In the genomic region with DNA sequence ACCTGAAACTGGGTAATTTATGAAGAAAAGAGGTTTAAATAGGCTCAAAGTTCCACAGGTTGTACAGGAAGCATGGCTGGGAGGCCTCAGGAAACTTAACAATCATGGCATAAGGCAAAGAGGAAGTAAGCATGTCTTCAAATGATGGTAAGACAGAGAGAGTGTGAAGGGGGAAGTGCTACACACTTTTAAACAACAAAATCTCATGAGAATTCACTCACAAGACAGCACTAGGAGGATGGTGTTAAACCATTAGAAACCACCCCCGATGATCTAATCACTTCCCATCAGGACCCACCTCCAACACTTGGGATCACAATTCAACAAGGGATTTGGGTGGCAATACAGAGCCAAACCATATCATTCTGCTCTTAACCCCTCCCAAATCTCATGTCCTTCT, we compare ENCODE assay signal across 1 cellular context.
TF ChIP-seq lines count a peak whose summit lies in the region.

No MANE protein-coding gene starts in this region.

TF ChIP-seq in GM23338, 12 proteins besides CTCF, POLR2A, EP300 and RAD21 (continued from another document):
- TF ChIP-seq ZNF462 (CRISPR knock-in tag; IDR thresholded peaks at IDR 0.05) (no peak), ZNF114 (CRISPR knock-in tag; IDR thresholded peaks at IDR 0.05) (no peak), EZH2phosphoT487 (IDR thresholded peaks at IDR 0.05; ENCODE audit: unreplicated experiment) (no peak), ZNF331 (CRISPR knock-in tag; IDR thresholded peaks at IDR 0.05; ENCODE audit: low read depth) (no peak), NANOG (IDR thresholded peaks at IDR 0.05; ENCODE audit: borderline replicate concordance) (no peak), STAT1 (IDR thresholded peaks at IDR 0.05; ENCODE audit: unreplicated experiment) (no peak), EZH2 (IDR thresholded peaks at IDR 0.05; ENCODE audit: low read depth, unreplicated experiment) (no peak), JUNB (IDR thresholded peaks at IDR 0.05; ENCODE audit: unreplicated experiment) (no peak)
- TF ChIP-seq, protein P1, sequence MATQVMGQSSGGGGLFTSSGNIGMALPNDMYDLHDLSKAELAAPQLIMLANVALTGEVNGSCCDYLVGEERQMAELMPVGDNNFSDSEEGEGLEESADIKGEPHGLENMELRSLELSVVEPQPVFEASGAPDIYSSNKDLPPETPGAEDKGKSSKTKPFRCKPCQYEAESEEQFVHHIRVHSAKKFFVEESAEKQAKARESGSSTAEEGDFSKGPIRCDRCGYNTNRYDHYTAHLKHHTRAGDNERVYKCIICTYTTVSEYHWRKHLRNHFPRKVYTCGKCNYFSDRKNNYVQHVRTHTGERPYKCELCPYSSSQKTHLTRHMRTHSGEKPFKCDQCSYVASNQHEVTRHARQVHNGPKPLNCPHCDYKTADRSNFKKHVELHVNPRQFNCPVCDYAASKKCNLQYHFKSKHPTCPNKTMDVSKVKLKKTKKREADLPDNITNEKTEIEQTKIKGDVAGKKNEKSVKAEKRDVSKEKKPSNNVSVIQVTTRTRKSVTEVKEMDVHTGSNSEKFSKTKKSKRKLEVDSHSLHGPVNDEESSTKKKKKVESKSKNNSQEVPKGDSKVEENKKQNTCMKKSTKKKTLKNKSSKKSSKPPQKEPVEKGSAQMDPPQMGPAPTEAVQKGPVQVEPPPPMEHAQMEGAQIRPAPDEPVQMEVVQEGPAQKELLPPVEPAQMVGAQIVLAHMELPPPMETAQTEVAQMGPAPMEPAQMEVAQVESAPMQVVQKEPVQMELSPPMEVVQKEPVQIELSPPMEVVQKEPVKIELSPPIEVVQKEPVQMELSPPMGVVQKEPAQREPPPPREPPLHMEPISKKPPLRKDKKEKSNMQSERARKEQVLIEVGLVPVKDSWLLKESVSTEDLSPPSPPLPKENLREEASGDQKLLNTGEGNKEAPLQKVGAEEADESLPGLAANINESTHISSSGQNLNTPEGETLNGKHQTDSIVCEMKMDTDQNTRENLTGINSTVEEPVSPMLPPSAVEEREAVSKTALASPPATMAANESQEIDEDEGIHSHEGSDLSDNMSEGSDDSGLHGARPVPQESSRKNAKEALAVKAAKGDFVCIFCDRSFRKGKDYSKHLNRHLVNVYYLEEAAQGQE (IDR thresholded peaks at IDR 0.05; ENCODE audit: unreplicated experiment) = no peak
